ENCODE assay signal across 9 cellular contexts in genomic region chr9:127445851-127446719, GRCh38. TPM values are rescaled to one million over a fixed set of nuclear protein-coding genes. Genes with fewer than 3 reads are reported as not detected.
DNase-seq lines count a peak whose midpoint lies in the region; ATAC-seq lines count a peak whose summit lies in the region.
"Had no signal": no experiment of that assay in that cellular context is flagged by ENCODE, and none has a peak within 500 bp of the region (broad histone marks: within the 10 kb centered on the region; RNA-seq: fewer than 3 reads in every experiment).

No MANE protein-coding gene starts in this region.

- peak overlapping the region; percentile 42 for H3K4me3 Mint-ChIP-seq in activated naive CD8-positive, alpha-beta T cell treated with anti-CD3 and anti-CD28 coated beads, Interleukin-2, amount 50 U/mL, for 24 hours

- DNase-seq in activated CD8-positive, alpha-beta memory T cell treated with anti-CD3 and anti-CD28 coated beads for 24 hours = peak; percentile 76
- no peak for DNase-seq in activated CD8-positive, alpha-beta memory T cell treated with anti-CD3 and anti-CD28 coated beads, Interleukin-2, amount 50 U/mL, for 4 hours
- DNase-seq in M059J (ENCODE audit: low read depth) = peak; percentile 38
- no peak for DNase-seq in activated naive CD8-positive, alpha-beta T cell treated with anti-CD3 and anti-CD28 coated beads, Interleukin-2, amount 50 U/mL, for 24 hours
- DNase-seq in stimulated activated CD8-positive, alpha-beta memory T cell treated with anti-CD3 and anti-CD28 coated beads, Interleukin-4, amount 100 ng/mL, for 48 hours = peak; percentile 59
- DNase-seq in NCI-H1105 (lab: John Stamatoyannopoulos, UW) = no peak
- DNase-seq in NCI-H1048 (lab: John Stamatoyannopoulos, UW) = no peak
- no peak for DNase-seq in globus pallidus (ENCODE audit: low spot score)
- DNase-seq: NCI-H2227 treated with DMSO at 0.1 percent for 48 hours had no signal

- H3K27ac Mint-ChIP-seq in activated naive CD8-positive, alpha-beta T cell treated with anti-CD3 and anti-CD28 coated beads, Interleukin-2, amount 50 U/mL, for 24 hours = peak overlapping the region; percentile 99

- peaks cover 88% of the 10 kb centered on the region for H3K36me3 Mint-ChIP-seq in activated naive CD8-positive, alpha-beta T cell treated with anti-CD3 and anti-CD28 coated beads, Interleukin-2, amount 50 U/mL, for 24 hours (ENCODE audit: low read depth)

- H3K4me1 Mint-ChIP-seq in activated naive CD8-positive, alpha-beta T cell treated with anti-CD3 and anti-CD28 coated beads, Interleukin-2, amount 50 U/mL, for 24 hours = peaks cover 47% of the 10 kb centered on the region

- ATAC-seq in activated naive CD8-positive, alpha-beta T cell treated with anti-CD3 and anti-CD28 coated beads, Interleukin-2, amount 50 U/mL, for 24 hours = peak; percentile 2

- H3K27me3 Mint-ChIP-seq in activated naive CD8-positive, alpha-beta T cell treated with anti-CD3 and anti-CD28 coated beads, Interleukin-2, amount 50 U/mL, for 24 hours = no peaks in the 10 kb centered on the region

- peaks cover 14% of the 10 kb centered on the region for H3K9me3 Mint-ChIP-seq in activated naive CD8-positive, alpha-beta T cell treated with anti-CD3 and anti-CD28 coated beads, Interleukin-2, amount 50 U/mL, for 24 hours

RNA-seq across cellular contexts. Expression of gene RPL12, which starts 5.1 kb away (rescaled TPM):
- 1,304 and 1,604 TPM in 2 replicates for total RNA-seq in M059J (2014; rRNA removed; shearing (Covaris generic))

RNA-seq across cellular contexts. Expression of gene LRSAM1, which starts 5.2 kb away (rescaled TPM):
- 9.5 and 12.4 TPM in 2 replicates for total RNA-seq in M059J (2014; rRNA removed; shearing (Covaris generic))

RNA-seq across cellular contexts. Expression of gene ZNF79, which starts 21.9 kb away (rescaled TPM):
- total RNA-seq in M059J (2014; rRNA removed; shearing (Covaris generic)) = 6.0 and 9.4 TPM in 2 replicates

RNA-seq across cellular contexts. Expression of gene SLC2A8, which starts 49.1 kb away (rescaled TPM):
- total RNA-seq in M059J (2014; rRNA removed; shearing (Covaris generic)) = 27.0 and 31.7 TPM in 2 replicates

Comparison
In these comparisons a context has a peak if more than half of its experiments do, and no peak if none do; other contexts are left out.
1. DNase-seq: peak in activated CD8-positive, alpha-beta memory T cell treated with anti-CD3 and anti-CD28 coated beads for 24 hours (single experiment), M059J (single experiment) and stimulated activated CD8-positive, alpha-beta memory T cell treated with anti-CD3 and anti-CD28 coated beads, Interleukin-4, amount 100 ng/mL, for 48 hours (single experiment); none in activated CD8-positive, alpha-beta memory T cell treated with anti-CD3 and anti-CD28 coated beads, Interleukin-2, amount 50 U/mL, for 4 hours (single experiment), activated naive CD8-positive, alpha-beta T cell treated with anti-CD3 and anti-CD28 coated beads, Interleukin-2, amount 50 U/mL, for 24 hours (single experiment), NCI-H1105 (single experiment), NCI-H1048 (single experiment) and globus pallidus (single experiment).